Comparison of ENCODE assay signal across 27 cellular contexts in genomic region chrY:6935497-6935896, GRCh38. TPM values are rescaled to one million over a fixed set of nuclear protein-coding genes. Genes with fewer than 3 reads are reported as not detected.
DNase-seq lines count a peak whose midpoint lies in the region; ATAC-seq lines count a peak whose summit lies in the region.
"Had no signal": no experiment of that assay in that cellular context is flagged by ENCODE, and none has a peak within 500 bp of the region (broad histone marks: within the 10 kb centered on the region; RNA-seq: fewer than 3 reads in every experiment).

No MANE protein-coding gene starts in this region.

- ATAC-seq in left lobe of liver = peak; percentile 63
- ATAC-seq: A549; CD8-positive, alpha-beta T cell had no signal

- DNase-seq in left lobe of liver (ENCODE audit: low spot score) = no peak
- DNase-seq in cardiac septum (ENCODE audit: low spot score) = no peak
- DNase-seq: 8988T; ACHN; AML-193; BE2C; C1 segment of cervical spinal cord; Caco-2; Calu3; CD4-positive, alpha-beta memory T cell; CD4-positive, alpha-beta T cell; CD4-positive, CD25-positive, alpha-beta regulatory T cell; CD8-positive, alpha-beta memory T cell; CD8-positive, alpha-beta T cell; COR-L47; DMS 273 treated with DMSO at 0.1 percent for 48 hours; DMS153; DMS53; DMS79; DMS79 treated with DMSO at 0.1 percent for 48 hours; DND-41; EL had no signal

- intact Hi-C loops in cardiac septum (cut with DNase I) = no loop called here

RNA-seq across cellular contexts. Expression of gene AMELY, which starts 23.9 kb away (rescaled TPM):
- not detected for total RNA-seq in left lobe of liver
- not detected for total RNA-seq in cardiac septum
- total RNA-seq: A172; A673; B cell; Caco-2; Calu3; CD4-positive, alpha-beta memory T cell; CD4-positive, alpha-beta T cell; CD4-positive, CD25-positive, alpha-beta regulatory T cell; CD8-positive, alpha-beta memory T cell; CD8-positive, alpha-beta T cell; Daoy had no signal

RNA-seq across cellular contexts. Expression of gene TBL1Y, which starts 25.0 kb away (rescaled TPM):
- total RNA-seq in left lobe of liver = 3.1 TPM
- not detected for total RNA-seq in cardiac septum
- total RNA-seq: A172; A673; B cell; Caco-2; Calu3; CD4-positive, alpha-beta memory T cell; CD4-positive, alpha-beta T cell; CD4-positive, CD25-positive, alpha-beta regulatory T cell; CD8-positive, alpha-beta memory T cell; CD8-positive, alpha-beta T cell; Daoy had no signal
